ENCODE assay signal across 19 cellular contexts in genomic region chr10:71711052-71711623, GRCh38. TPM values are rescaled to one million over a fixed set of nuclear protein-coding genes. Genes with fewer than 3 reads are reported as not detected.
DNase-seq lines count a peak whose midpoint lies in the region; ATAC-seq and TF ChIP-seq lines count a peak whose summit lies in the region.
"Had no signal": no experiment of that assay in that cellular context is flagged by ENCODE, and none has a peak within 500 bp of the region (broad histone marks: within the 10 kb centered on the region; RNA-seq: fewer than 3 reads in every experiment).

No MANE protein-coding gene starts in this region.

- intact Hi-C loops in naive thymus-derived CD4-positive, alpha-beta T cell (cut with micrococcal nuclease), result loop anchor here (5.0 kb wide), 1 partner anchor 36 kb away; no protein-coding TSS in a partner anchor
- intact Hi-C loops in uterus (cut with DNase I; ENCODE audit: low total_unique reads), result no loop called here

- ATAC-seq in naive thymus-derived CD4-positive, alpha-beta T cell, result no peak
- ATAC-seq: heart left ventricle, PC-3 had no signal

- POLR2A ChIA-PET in naive thymus-derived CD4-positive, alpha-beta T cell (lab: Charles Lee), result interaction anchor here (0.7 to 23.5 kb wide), 7 partner anchors 13 to 334 kb away, joined by 3 to 521 read pairs (median 3); partner anchors contain the start of gene VSIR
- POLR2A ChIA-PET in activated CD4-positive, alpha-beta memory T cell treated with anti-CD3 and anti-CD28 coated beads, Interleukin-2, amount 10 ng/mL, durations not matched to agents 7 days and 5 days (lab: Charles Lee), result interaction anchor here (0.6 to 4.3 kb wide), 4 partner anchors 10 to 46 kb away, joined by 4 to 47 read pairs (median 4); no protein-coding TSS in a partner anchor

- no peaks in the 10 kb centered on the region for H3K27me3 ChIP-seq in BLaER1 treated with 17β-estradiol and CSF1 and Interleukin-3, amounts not matched to agents 10 nM and 100 nM
- no peaks in the 10 kb centered on the region for H3K27me3 ChIP-seq in GM23248 (replicated peaks; ENCODE audit: insufficient read depth)
- no peaks in the 10 kb centered on the region for H3K27me3 ChIP-seq in brain microvascular endothelial cell (replicated peaks)
- no peaks in the 10 kb centered on the region for H3K27me3 ChIP-seq in naive thymus-derived CD4-positive, alpha-beta T cell (ENCODE audit: control insufficient read depth in 2 of 2, insufficient read depth in 2 of 2, low read length in 2 of 2)
- no peaks in the 10 kb centered on the region for H3K27me3 ChIP-seq in uterus
- H3K27me3 ChIP-seq: heart left ventricle had no signal

- no peak overlapping the region for H2AFZ ChIP-seq in GM23248

- H3K36me3 ChIP-seq in BLaER1 treated with 17β-estradiol and CSF1 and Interleukin-3, amounts not matched to agents 10 nM and 100 nM, result no peaks in the 10 kb centered on the region
- H3K36me3 ChIP-seq in GM23248 (ENCODE audit: low read depth) (no peaks in the 10 kb centered on the region), brain microvascular endothelial cell (replicated peaks) (no peaks in the 10 kb centered on the region), uterus (no peaks in the 10 kb centered on the region)
- H3K36me3 ChIP-seq in naive thymus-derived CD4-positive, alpha-beta T cell (ENCODE audit: control insufficient read depth in 2 of 3, insufficient read depth in 3 of 3, low read length in 3 of 3), result no peaks in the 10 kb centered on the region
- H3K36me3 ChIP-seq: HAP-1, heart left ventricle had no signal

- DNase-seq in GM23248, result peak; percentile 11
- DNase-seq in brain microvascular endothelial cell, result peak; percentile 19
- DNase-seq in naive thymus-derived CD4-positive, alpha-beta T cell, result no peak
- no peak for DNase-seq in activated CD4-positive, alpha-beta memory T cell treated with anti-CD3 and anti-CD28 coated beads, Interleukin-2, amount 10 ng/mL, durations not matched to agents 7 days and 5 days
- DNase-seq in uterus, result no peak
- no peak for DNase-seq in NCI-H526 (lab: John Stamatoyannopoulos, UW)
- no peak for DNase-seq in GM19238 (ENCODE audit: insufficient read length, low spot score)
- DNase-seq: AML-193, DMS 273 treated with DMSO at 0.1 percent for 48 hours, mesenchymal stem cell, NCI-H2029, NCI-H524, PC-3 had no signal

- H3K9ac ChIP-seq in BLaER1 treated with 17β-estradiol and CSF1 and Interleukin-3, amounts not matched to agents 10 nM and 100 nM, result peak overlapping the region in 3 of 11 experiments; percentile 13 to 26 (median 22); a peak in 5 of 22 replicates
- no peak overlapping the region for H3K9ac ChIP-seq in GM23248

- peaks cover 0 to 2% (median 0%) of the 10 kb centered on the region in 11 donors for H3K9me3 Mint-ChIP-seq in naive thymus-derived CD4-positive, alpha-beta T cell
- no peaks in the 10 kb centered on the region for H3K9me3 Mint-ChIP-seq in activated CD4-positive, alpha-beta memory T cell treated with anti-CD3 and anti-CD28 coated beads, Interleukin-2, amount 10 ng/mL, durations not matched to agents 7 days and 5 days
- H3K9me3 Mint-ChIP-seq: activated T-helper 2 cell treated with anti-CD3 and anti-CD28 coated beads, Interferon-gamma antibody, Interleukin-2, Interleukin-4, amounts not matched to agents 10 μg/mL and 5 μg/mL and 100 μg/mL, durations not matched to agents 14 hours and 24 hours and 36 hours had no signal

- peaks cover 80 to 96% (median 86%) of the 10 kb centered on the region in 10 experiments for H3K4me1 ChIP-seq in BLaER1 treated with 17β-estradiol and CSF1 and Interleukin-3, amounts not matched to agents 10 nM and 100 nM
- H3K4me1 ChIP-seq in GM23248 (ENCODE audit: insufficient read depth) (peaks cover 22% of the 10 kb centered on the region), uterus (peaks cover 14 to 36% of the 10 kb centered on the region in 2 donors)
- peaks cover 50 to 55% of the 10 kb centered on the region in 2 donors for H3K4me1 ChIP-seq in naive thymus-derived CD4-positive, alpha-beta T cell (ENCODE audit: control insufficient read depth in 2 of 2, insufficient read depth in 2 of 2, low read length in 2 of 2)
- H3K4me1 ChIP-seq: HAP-1 had no signal

- peak overlapping the region in 9 of 11 experiments; percentile 9 to 99 (median 93); a peak in 15 of 22 replicates for H3K4me2 ChIP-seq in BLaER1 treated with 17β-estradiol and CSF1 and Interleukin-3, amounts not matched to agents 10 nM and 100 nM
- H3K4me2 ChIP-seq in GM23248 (ENCODE audit: unreplicated experiment), result no peak overlapping the region

- H3K36me3 Mint-ChIP-seq in naive thymus-derived CD4-positive, alpha-beta T cell, result no peaks in the 10 kb centered on the region
- H3K36me3 Mint-ChIP-seq in activated CD4-positive, alpha-beta memory T cell treated with anti-CD3 and anti-CD28 coated beads, Interleukin-2, amount 10 ng/mL, durations not matched to agents 7 days and 5 days (ENCODE audit: low read depth), result no peaks in the 10 kb centered on the region

- no peaks in the 10 kb centered on the region for H3K79me2 ChIP-seq in GM23248 (ENCODE audit: insufficient read depth)

- H3K27me3 Mint-ChIP-seq in naive thymus-derived CD4-positive, alpha-beta T cell, result no peaks in the 10 kb centered on the region
- no peaks in the 10 kb centered on the region for H3K27me3 Mint-ChIP-seq in activated CD4-positive, alpha-beta memory T cell treated with anti-CD3 and anti-CD28 coated beads, Interleukin-2, amount 10 ng/mL, durations not matched to agents 7 days and 5 days

- peak overlapping the region in 7 of 11 experiments; percentile 6 to 99 (median 97); a peak in 11 of 22 replicates for H3K27ac ChIP-seq in BLaER1 treated with 17β-estradiol and CSF1 and Interleukin-3, amounts not matched to agents 10 nM and 100 nM
- H3K27ac ChIP-seq in GM23248 (no peak overlapping the region), brain microvascular endothelial cell (no peak overlapping the region), uterus (peak overlapping the region in 1 of 2 donors; percentile 22)
- peak overlapping the region; percentile 28 for H3K27ac ChIP-seq in naive thymus-derived CD4-positive, alpha-beta T cell (ENCODE audit: low read depth, low read length)

- in situ Hi-C loops in GM23248 (cut with MboI) (no loop called here), brain microvascular endothelial cell (cut with HindIII; ENCODE audit: low pct_ligation_motif_present, low sequenced_read_pairs) (no loop called here)

- H3K4me1 Mint-ChIP-seq in naive thymus-derived CD4-positive, alpha-beta T cell, result peaks cover 42 to 84% (median 74%) of the 10 kb centered on the region in 7 donors
- H3K4me1 Mint-ChIP-seq in activated CD4-positive, alpha-beta memory T cell treated with anti-CD3 and anti-CD28 coated beads, Interleukin-2, amount 10 ng/mL, durations not matched to agents 7 days and 5 days, result peaks cover 59% of the 10 kb centered on the region

- H3F3A ChIP-seq in GM23248 (ENCODE audit: insufficient read depth), result peaks cover 12% of the 10 kb centered on the region; the same call in 1 of the 2 replicates

- H3K9me2 ChIP-seq in GM23248 (ENCODE audit: insufficient read depth), result no peaks in the 10 kb centered on the region

- H3K27ac Mint-ChIP-seq in naive thymus-derived CD4-positive, alpha-beta T cell, result peak overlapping the region; percentile 42 to 100 (median 98)
- H3K27ac Mint-ChIP-seq in activated CD4-positive, alpha-beta memory T cell treated with anti-CD3 and anti-CD28 coated beads, Interleukin-2, amount 10 ng/mL, durations not matched to agents 7 days and 5 days, result no peak overlapping the region

- no peaks in the 10 kb centered on the region for H4K20me1 ChIP-seq in BLaER1 treated with 17β-estradiol and CSF1 and Interleukin-3, amounts not matched to agents 10 nM and 100 nM
- H4K20me1 ChIP-seq in GM23248 (ENCODE audit: insufficient read depth), result no peaks in the 10 kb centered on the region

- 78 to 86% methylated on average over 6 of the region's 6 CpGs for WGBS in GM23248 (ENCODE audit: low coverage in 1 of 2, low lambda C conversion rate in 2 of 2, missing lambda C conversion rate in 2 of 2), 2 experiments

- H3K9me3 ChIP-seq in BLaER1 treated with 17β-estradiol and CSF1 and Interleukin-3, amounts not matched to agents 10 nM and 100 nM (replicated peaks in 1 of 11), result no peaks in the 10 kb centered on the region
- no peaks in the 10 kb centered on the region for H3K9me3 ChIP-seq in GM23248 (ENCODE audit: low read depth)
- no peaks in the 10 kb centered on the region for H3K9me3 ChIP-seq in naive thymus-derived CD4-positive, alpha-beta T cell (ENCODE audit: control insufficient read depth in 2 of 3, low read length in 3 of 3)
- H3K9me3 ChIP-seq in uterus, result no peaks in the 10 kb centered on the region
- H3K9me3 ChIP-seq: HAP-1, heart left ventricle had no signal

- H3K4me3 ChIP-seq in BLaER1 treated with 17β-estradiol and CSF1 and Interleukin-3, amounts not matched to agents 10 nM and 100 nM, result no peak overlapping the region
- H3K4me3 ChIP-seq in GM23248 (no peak overlapping the region), brain microvascular endothelial cell (ENCODE audit: low read depth, low read length) (no peak overlapping the region), uterus (no peak overlapping the region)
- H3K4me3 ChIP-seq in naive thymus-derived CD4-positive, alpha-beta T cell (ENCODE audit: low read length), result no peak overlapping the region
- H3K4me3 ChIP-seq: HAP-1, heart left ventricle had no signal

- CTCF ChIA-PET in naive thymus-derived CD4-positive, alpha-beta T cell (lab: Charles Lee), result interaction anchor here (0.7 to 4.2 kb wide), 10 partner anchors 11 to 399 kb away, joined by 3 to 25 read pairs (median 4); partner anchors contain the start of genes SLC29A3 and VSIR
- CTCF ChIA-PET in activated CD4-positive, alpha-beta memory T cell treated with anti-CD3 and anti-CD28 coated beads, Interleukin-2, amount 10 ng/mL, durations not matched to agents 7 days and 5 days (lab: Charles Lee), result interaction anchor here (0.5 to 8.3 kb wide), 7 partner anchors 13 to 344 kb away, joined by 3 to 160 read pairs (median 3); partner anchors contain the start of gene VSIR

- TF ChIP-seq CTCF in brain microvascular endothelial cell (IDR thresholded peaks at IDR 0.05; ENCODE audit: low read depth, low read length, missing control alignments) (no peak), uterus (IDR thresholded peaks at IDR 0.05) (no peak)

- no peak for TF ChIP-seq POLR2A in uterus (IDR thresholded peaks at IDR 0.05)

- no peak overlapping the region for H3K4me3 Mint-ChIP-seq in naive thymus-derived CD4-positive, alpha-beta T cell
- H3K4me3 Mint-ChIP-seq in activated CD4-positive, alpha-beta memory T cell treated with anti-CD3 and anti-CD28 coated beads, Interleukin-2, amount 10 ng/mL, durations not matched to agents 7 days and 5 days, result no peak overlapping the region

RNA-seq across cellular contexts. Expression of gene C10orf105, which starts 8.4 kb away (rescaled TPM):
- total RNA-seq in GM23248 (2014; rRNA removed; shearing (Covaris generic)), result not detected in 2 replicates
- polyA plus RNA-seq in GM23248 (2016; fragmentation: Nextera tagmentation; extraction: Ambion mirVana), result 0.06 TPM in 1 of 2 replicates, not detected in the other
- 1 to 10 TPM in 1 of 5 experiments, under 1 TPM in 4; 0.13 to 1.0 (median 0.19) TPM for total RNA-seq in naive thymus-derived CD4-positive, alpha-beta T cell
- polyA plus RNA-seq in naive thymus-derived CD4-positive, alpha-beta T cell, result not detected
- total RNA-seq in activated CD4-positive, alpha-beta memory T cell treated with anti-CD3 and anti-CD28 coated beads, Interleukin-2, amount 10 ng/mL, durations not matched to agents 7 days and 5 days, result under 1 TPM; 0.25 to 0.33 TPM
- 1 to 10 TPM in 1 of 4 donors, under 1 TPM in 1, not detected in 2; 0.07 to 1.2 TPM for total RNA-seq in uterus
- total RNA-seq: M059J, PC-3 had no signal
- polyA plus RNA-seq: aorta had no signal

Comparison
In these comparisons a context has a peak if more than half of its experiments do, and no peak if none do; other contexts are left out.
1. H3K27ac ChIP-seq: peak in BLaER1 treated with 17β-estradiol and CSF1 and Interleukin-3, amounts not matched to agents 10 nM and 100 nM (7 of 11) and naive thymus-derived CD4-positive, alpha-beta T cell (single experiment); none in GM23248 (single experiment) and brain microvascular endothelial cell (single experiment).
2. DNase-seq: peak in GM23248 (single experiment) and brain microvascular endothelial cell (single experiment); none in naive thymus-derived CD4-positive, alpha-beta T cell (0 of 9), activated CD4-positive, alpha-beta memory T cell treated with anti-CD3 and anti-CD28 coated beads, Interleukin-2, amount 10 ng/mL, durations not matched to agents 7 days and 5 days (single experiment), uterus (0 of 2), NCI-H526 (0 of 2) and GM19238 (single experiment).